In genomic region chr10:97331304-97331703, GRCh38 we compare ENCODE assay signal across 16 cellular contexts. TPM values are rescaled to one million over a fixed set of nuclear protein-coding genes. Genes with fewer than 3 reads are reported as not detected.
A peak's percentile ranks its signal among the peaks of the same experiment; 100 is the strongest.
DNase-seq lines count a peak whose midpoint lies in the region; ATAC-seq, FAIRE-seq and TF ChIP-seq lines count a peak whose summit lies in the region.
"Had no signal": no experiment of that assay in that cellular context is flagged by ENCODE, and none has a peak within 500 bp of the region (broad histone marks: within the 10 kb centered on the region; RNA-seq: fewer than 3 reads in every experiment).

No MANE protein-coding gene starts in this region.

- H3K27ac Mint-ChIP-seq in activated CD4-positive, alpha-beta T cell treated with anti-CD3 and anti-CD28 coated beads, Interleukin-2, amount 10 ng/mL, durations not matched to agents 24 days and 14 days: peak overlapping the region; percentile 64
- H3K27ac Mint-ChIP-seq in activated B cell treated with CpG ODN at 0.5 μM for 24 hours: peak overlapping the region; percentile 51
- peak overlapping the region; percentile 41 for H3K27ac Mint-ChIP-seq in stimulated activated effector memory CD8-positive, alpha-beta T cell treated with anti-CD3 and anti-CD28 coated beads, Interleukin-12 subunit alpha, Interleukin-12 subunit beta, amount 100 ng/mL, for 72 hours
- H3K27ac Mint-ChIP-seq: activated CD4-positive, alpha-beta memory T cell treated with anti-CD3 and anti-CD28 coated beads, Interleukin-2, amount 10 ng/mL, durations not matched to agents 7 days and 5 days had no signal

- peaks cover 28% of the 10 kb centered on the region for H3K36me3 Mint-ChIP-seq in activated CD4-positive, alpha-beta T cell treated with anti-CD3 and anti-CD28 coated beads, Interleukin-2, amount 10 ng/mL, durations not matched to agents 24 days and 14 days (ENCODE audit: low read depth)
- H3K36me3 Mint-ChIP-seq in activated B cell treated with CpG ODN at 0.5 μM for 24 hours (ENCODE audit: low read depth): peaks cover 30% of the 10 kb centered on the region
- peaks cover 32% of the 10 kb centered on the region for H3K36me3 Mint-ChIP-seq in stimulated activated effector memory CD8-positive, alpha-beta T cell treated with anti-CD3 and anti-CD28 coated beads, Interleukin-12 subunit alpha, Interleukin-12 subunit beta, amount 100 ng/mL, for 72 hours

- H3K4me2 ChIP-seq in HepG2 (ENCODE audit: low read depth, low read length): peak overlapping the region; percentile 81

- H3K4me3 ChIP-seq in HepG2 (replicated peaks in 1 of 3; ENCODE audit: insufficient read depth in 1 of 3, low read depth in 2 of 3, low read length in 3 of 3): peak overlapping the region; percentile 12 to 87 (median 65); a peak in 3 of 6 replicates

- no peak for FAIRE-seq in HepG2 (lab: Jason Lieb, UNC)
- FAIRE-seq: A204.1, G401.6 had no signal

- peak overlapping the region; percentile 36 for H3K4me3 Mint-ChIP-seq in activated CD4-positive, alpha-beta T cell treated with anti-CD3 and anti-CD28 coated beads, Interleukin-2, amount 10 ng/mL, durations not matched to agents 24 days and 14 days
- peak overlapping the region; percentile 47 for H3K4me3 Mint-ChIP-seq in activated B cell treated with CpG ODN at 0.5 μM for 24 hours
- H3K4me3 Mint-ChIP-seq in stimulated activated effector memory CD8-positive, alpha-beta T cell treated with anti-CD3 and anti-CD28 coated beads, Interleukin-12 subunit alpha, Interleukin-12 subunit beta, amount 100 ng/mL, for 72 hours: peak overlapping the region; percentile 91
- H3K4me3 Mint-ChIP-seq: activated CD4-positive, alpha-beta memory T cell treated with anti-CD3 and anti-CD28 coated beads, Interleukin-2, amount 10 ng/mL, durations not matched to agents 7 days and 5 days had no signal

- BruUV-seq in HepG2 (replicated peaks; lab: Mats Ljungman, UMichigan): no TSS peak

- DNase-seq in activated CD4-positive, alpha-beta T cell treated with anti-CD3 and anti-CD28 coated beads, Interleukin-2, amount 10 ng/mL, durations not matched to agents 24 days and 14 days: no peak
- DNase-seq in activated CD4-positive, alpha-beta T cell treated with anti-CD3 and anti-CD28 coated beads, Interleukin-2, amount 50 U/mL, for 48 hours: no peak
- no peak for DNase-seq in activated B cell treated with CpG ODN at 0.5 μM for 24 hours
- DNase-seq in HepG2 (ENCODE audit: low spot score): no peak
- DNase-seq in stimulated activated effector memory CD8-positive, alpha-beta T cell treated with anti-CD3 and anti-CD28 coated beads, Interleukin-12 subunit alpha, Interleukin-12 subunit beta, amount 100 ng/mL, for 72 hours (ENCODE audit: low spot score in 2 of 2): no peak
- no peak for DNase-seq in Ammon's horn (ENCODE audit: low spot score)
- DNase-seq in activated effector memory CD4-positive, alpha-beta T cell treated with Interleukin-2 at 50 U/mL for 16 hours: no peak
- DNase-seq: activated CD4-positive, alpha-beta memory T cell treated with anti-CD3 and anti-CD28 coated beads, Interleukin-2, amount 10 ng/mL, durations not matched to agents 7 days and 5 days; NCI-H2029; SHP77; stimulated activated CD4-positive, alpha-beta T cell treated with anti-CD3 and anti-CD28 coated beads, Interleukin-1b, Interleukin-23, amount 100 ng/mL, for 48 hours had no signal

- H3K27ac ChIP-seq in HepG2 (ENCODE audit: extremely low read length, insufficient read depth, low read length): no peak overlapping the region
- H3K27ac ChIP-seq: thoracic aorta had no signal

- in situ Hi-C loops in HepG2 (cut with HindIII; ENCODE audit: extremely low pct_ligation_motif_present, low pct_unique_long_range_greater_than_20kb): loop anchor here (5.0 kb wide), 1 partner anchor 39 kb away; the partner anchor contains the start of gene ARHGAP19

- H3K27me3 ChIP-seq in HepG2 (ENCODE audit: control insufficient read depth in 1 of 2, insufficient read depth in 2 of 2, low read length in 2 of 2): no peaks in the 10 kb centered on the region

- POLR2A ChIA-PET in activated B cell treated with CpG ODN at 0.5 μM for 24 hours (lab: Charles Lee): interaction anchor here (0.5 to 5.3 kb wide), 3 partner anchors 12 to 88 kb away, joined by 4 to 41 read pairs (median 6); partner anchors contain the start of gene FRAT1
- POLR2A ChIA-PET in HepG2 (lab: Yijun Ruan, JAX): interaction anchor here (1.0 to 7.4 kb wide), 3 partner anchors 9 to 40 kb away, joined by 3 to 98 read pairs (median 21); partner anchors contain the start of genes ARHGAP19 and FRAT1

- no peak for TF ChIP-seq POLR2A in HepG2 (IDR thresholded peaks at IDR 0.05; ENCODE audit: insufficient read depth in 1 of 2, low read depth in 2 of 2, low read length in 2 of 2)

- 61% methylated on average over 4 of the region's 5 CpGs for WGBS in HepG2 (ENCODE audit: low lambda C conversion rate)

- 0 out of 2 replicates have a peak overlapping the region, but pooled peaks have one; percentile 23 for H3K9ac ChIP-seq in HepG2 (ENCODE audit: insufficient read depth, low read depth, low read length)

- intact Hi-C loops in activated CD4-positive, alpha-beta T cell treated with anti-CD3 and anti-CD28 coated beads, Interleukin-2, amount 10 ng/mL, durations not matched to agents 24 days and 14 days (cut with micrococcal nuclease): no loop called here
- intact Hi-C loops in activated B cell treated with CpG ODN at 0.5 μM for 24 hours (cut with micrococcal nuclease) (loop anchor here (5.0 kb wide), 2 partner anchors 36 to 134 kb away; no protein-coding TSS in a partner anchor), HepG2 (cut with micrococcal nuclease; ENCODE audit: unreplicated experiment) (no loop called here)

- no peaks in the 10 kb centered on the region for H3K9me3 Mint-ChIP-seq in activated CD4-positive, alpha-beta T cell treated with anti-CD3 and anti-CD28 coated beads, Interleukin-2, amount 10 ng/mL, durations not matched to agents 24 days and 14 days
- no peaks in the 10 kb centered on the region for H3K9me3 Mint-ChIP-seq in activated B cell treated with CpG ODN at 0.5 μM for 24 hours
- no peaks in the 10 kb centered on the region for H3K9me3 Mint-ChIP-seq in stimulated activated effector memory CD8-positive, alpha-beta T cell treated with anti-CD3 and anti-CD28 coated beads, Interleukin-12 subunit alpha, Interleukin-12 subunit beta, amount 100 ng/mL, for 72 hours
- H3K9me3 Mint-ChIP-seq: activated CD4-positive, alpha-beta memory T cell treated with anti-CD3 and anti-CD28 coated beads, Interleukin-2, amount 10 ng/mL, durations not matched to agents 7 days and 5 days had no signal

- no peak overlapping the region for H2AFZ ChIP-seq in HepG2 (ENCODE audit: low read length)

- TF ChIP-seq RAD21 in HepG2 (CRISPR knock-in tag; IDR thresholded peaks at IDR 0.05): no peak

- no peak for ATAC-seq in activated B cell treated with CpG ODN at 0.5 μM for 24 hours (ENCODE audit: low read depth)
- no peak for ATAC-seq in HepG2
- ATAC-seq in stimulated activated effector memory CD8-positive, alpha-beta T cell treated with anti-CD3 and anti-CD28 coated beads, Interleukin-12 subunit alpha, Interleukin-12 subunit beta, amount 100 ng/mL, for 72 hours: no peak
- no peak for ATAC-seq in HG03135 (IDR thresholded peaks at IDR 0.05; ENCODE audit: unreplicated experiment)
- ATAC-seq: HCT116 had no signal

- no peaks in the 10 kb centered on the region for H3K36me3 ChIP-seq in HepG2 (replicated peaks in 1 of 2; ENCODE audit: control insufficient read depth in 1 of 2, insufficient read depth in 2 of 2, low read length in 2 of 2)
- H3K36me3 ChIP-seq: thoracic aorta had no signal

- H3K4me1 ChIP-seq in HepG2 (ENCODE audit: insufficient read depth, low read length): peaks cover 72% of the 10 kb centered on the region

- no peaks in the 10 kb centered on the region for H4K20me1 ChIP-seq in HepG2 (ENCODE audit: insufficient read depth, low read length)

- peaks cover 53% of the 10 kb centered on the region for H3K4me1 Mint-ChIP-seq in activated CD4-positive, alpha-beta T cell treated with anti-CD3 and anti-CD28 coated beads, Interleukin-2, amount 10 ng/mL, durations not matched to agents 24 days and 14 days
- H3K4me1 Mint-ChIP-seq in activated B cell treated with CpG ODN at 0.5 μM for 24 hours: peaks cover 40% of the 10 kb centered on the region
- H3K4me1 Mint-ChIP-seq in stimulated activated effector memory CD8-positive, alpha-beta T cell treated with anti-CD3 and anti-CD28 coated beads, Interleukin-12 subunit alpha, Interleukin-12 subunit beta, amount 100 ng/mL, for 72 hours: peaks cover 53% of the 10 kb centered on the region

- TF ChIP-seq CTCF in activated B cell treated with CpG ODN at 0.5 μM for 24 hours (IDR thresholded peaks at IDR 0.05) (no peak), HepG2 (CRISPR knock-in tag; IDR thresholded peaks at IDR 0.05) (no peak)

- CTCF ChIA-PET in activated B cell treated with CpG ODN at 0.5 μM for 24 hours (lab: Charles Lee) (interaction anchor here (1.2 kb wide), 1 partner anchor 53 kb away, joined by 3 read pairs; no protein-coding TSS in a partner anchor), HepG2 (lab: Yijun Ruan, JAX; ENCODE audit: low intra/inter-chr PET ratio, low total read pairs) (no interaction called here)

- peaks cover 5% of the 10 kb centered on the region for H3K27me3 Mint-ChIP-seq in activated CD4-positive, alpha-beta T cell treated with anti-CD3 and anti-CD28 coated beads, Interleukin-2, amount 10 ng/mL, durations not matched to agents 24 days and 14 days
- no peaks in the 10 kb centered on the region for H3K27me3 Mint-ChIP-seq in activated B cell treated with CpG ODN at 0.5 μM for 24 hours

- H3K9me3 ChIP-seq in HepG2 (ENCODE audit: low read length): no peaks in the 10 kb centered on the region
- H3K9me3 ChIP-seq: thoracic aorta had no signal

- no peak for TF ChIP-seq EP300 in HepG2 (IDR thresholded peaks at IDR 0.05; ENCODE audit: low read depth in 2 of 2, low read length in 2 of 2)
- TF ChIP-seq EP300 in HepG2 (CRISPR knock-in tag; IDR thresholded peaks at IDR 0.05; ENCODE audit: borderline replicate concordance): no peak

- H3K79me2 ChIP-seq in HepG2 (ENCODE audit: insufficient read depth, low read length): peaks cover 40% of the 10 kb centered on the region

RNA-seq across cellular contexts. Expression of gene FRAT2, which starts 3.2 kb away (rescaled TPM):
- total RNA-seq in activated CD4-positive, alpha-beta T cell treated with anti-CD3 and anti-CD28 coated beads, Interleukin-2, amount 10 ng/mL, durations not matched to agents 24 days and 14 days: 8.7 and 9.8 TPM in 2 replicates
- total RNA-seq in activated B cell treated with CpG ODN at 0.5 μM for 24 hours (9.7 and 10.9 TPM in 2 replicates), HepG2 (2016; rRNA removed; fragmentation: Illumina TruSeq; extraction: Trizol) (10.1 and 14.1 TPM in 2 replicates)
- 2.9 and 3.3 TPM in 2 replicates for total RNA-seq in HepG2 (2016; cell fraction: cytosol; rRNA removed; fragmentation: Illumina TruSeq; extraction: Trizol; ENCODE audit: low read depth)
- 9.8 and 14.0 TPM in 2 replicates for total RNA-seq in HepG2 (2016; cell fraction: insoluble cytoplasmic fraction; rRNA removed; fragmentation: Illumina TruSeq; extraction: Trizol)
- 10.0 and 10.9 TPM in 2 replicates for total RNA-seq in HepG2 (2016; cell fraction: membrane; rRNA removed; fragmentation: Illumina TruSeq; extraction: Trizol)
- 8.0 and 9.6 TPM in 2 replicates for total RNA-seq in HepG2 (2016; cell fraction: nucleus; rRNA removed; fragmentation: Illumina TruSeq; extraction: Trizol)
- 6.3 and 7.2 TPM in 2 replicates for polyA plus RNA-seq in HepG2 (2011; rRNA removed)
- polyA plus RNA-seq in HepG2 (2011; cell fraction: cytosol; rRNA removed): 6.8 and 7.1 TPM in 2 replicates
- 4.3 and 4.5 TPM in 2 replicates for polyA plus RNA-seq in HepG2 (2011; cell fraction: nucleus; rRNA removed)
- 7.3 TPM in 2 replicates for polyA plus RNA-seq in HepG2 (2012)
- 2.3 and 2.6 TPM in 2 replicates for polyA plus RNA-seq in HepG2 (2016; cell fraction: cytosol; fragmentation: Illumina TruSeq; extraction: Trizol; ENCODE audit: low read depth)
- polyA plus RNA-seq in HepG2 (2016; cell fraction: insoluble cytoplasmic fraction; fragmentation: Illumina TruSeq; extraction: Trizol; ENCODE audit: low read depth): 10.6 and 11.0 TPM in 2 replicates
- polyA plus RNA-seq in HepG2 (2016; cell fraction: membrane; fragmentation: Illumina TruSeq; extraction: Trizol; ENCODE audit: low read depth): 5.8 TPM in 2 replicates
- 6.0 and 9.1 TPM in 2 replicates for polyA plus RNA-seq in HepG2 (2016; cell fraction: nucleus; fragmentation: Illumina TruSeq; extraction: Trizol; ENCODE audit: insufficient read depth, low read depth)
- polyA minus RNA-seq in HepG2 (2011; rRNA and poly(A)+ RNA removed; ENCODE audit: low replicate concordance): 7.4 and 20.0 TPM in 2 replicates
- polyA minus RNA-seq in HepG2 (2011; cell fraction: cytosol; rRNA and poly(A)+ RNA removed): 5.0 and 6.0 TPM in 2 replicates
- polyA minus RNA-seq in HepG2 (2011; cell fraction: nucleus; rRNA and poly(A)+ RNA removed): 6.0 and 11.5 TPM in 2 replicates

RNA-seq across cellular contexts. Expression of gene FRAT1, which starts 12.2 kb away (rescaled TPM):
- total RNA-seq in activated CD4-positive, alpha-beta T cell treated with anti-CD3 and anti-CD28 coated beads, Interleukin-2, amount 10 ng/mL, durations not matched to agents 24 days and 14 days: 2.0 and 2.5 TPM in 2 replicates
- total RNA-seq in activated B cell treated with CpG ODN at 0.5 μM for 24 hours: 6.9 TPM in 2 replicates
- total RNA-seq in HepG2 (2016; rRNA removed; fragmentation: Illumina TruSeq; extraction: Trizol): 1.3 and 2.3 TPM in 2 replicates
- 0.53 and 0.71 TPM in 2 replicates for total RNA-seq in HepG2 (2016; cell fraction: cytosol; rRNA removed; fragmentation: Illumina TruSeq; extraction: Trizol; ENCODE audit: low read depth)
- total RNA-seq in HepG2 (2016; cell fraction: insoluble cytoplasmic fraction; rRNA removed; fragmentation: Illumina TruSeq; extraction: Trizol): 1.4 and 2.4 TPM in 2 replicates
- total RNA-seq in HepG2 (2016; cell fraction: membrane; rRNA removed; fragmentation: Illumina TruSeq; extraction: Trizol): 1.2 and 1.3 TPM in 2 replicates
- total RNA-seq in HepG2 (2016; cell fraction: nucleus; rRNA removed; fragmentation: Illumina TruSeq; extraction: Trizol): 2.1 and 2.5 TPM in 2 replicates
- 1.7 TPM in 2 replicates for polyA plus RNA-seq in HepG2 (2011; rRNA removed)
- polyA plus RNA-seq in HepG2 (2011; cell fraction: cytosol; rRNA removed): 1.2 and 1.6 TPM in 2 replicates
- 1.4 and 1.8 TPM in 2 replicates for polyA plus RNA-seq in HepG2 (2011; cell fraction: nucleus; rRNA removed)
- 1.6 TPM in 2 replicates for polyA plus RNA-seq in HepG2 (2012)
- 0.20 and 0.28 TPM in 2 replicates for polyA plus RNA-seq in HepG2 (2016; cell fraction: cytosol; fragmentation: Illumina TruSeq; extraction: Trizol; ENCODE audit: low read depth)
- polyA plus RNA-seq in HepG2 (2016; cell fraction: insoluble cytoplasmic fraction; fragmentation: Illumina TruSeq; extraction: Trizol; ENCODE audit: low read depth): 1.5 and 2.1 TPM in 2 replicates
- polyA plus RNA-seq in HepG2 (2016; cell fraction: membrane; fragmentation: Illumina TruSeq; extraction: Trizol; ENCODE audit: low read depth): 0.54 and 0.77 TPM in 2 replicates
- polyA plus RNA-seq in HepG2 (2016; cell fraction: nucleus; fragmentation: Illumina TruSeq; extraction: Trizol; ENCODE audit: insufficient read depth, low read depth): 0.97 and 2.2 TPM in 2 replicates
- polyA minus RNA-seq in HepG2 (2011; rRNA and poly(A)+ RNA removed; ENCODE audit: low replicate concordance): 1.8 and 4.0 TPM in 2 replicates
- 2.5 and 2.7 TPM in 2 replicates for polyA minus RNA-seq in HepG2 (2011; cell fraction: cytosol; rRNA and poly(A)+ RNA removed)
- 4.5 and 7.1 TPM in 2 replicates for polyA minus RNA-seq in HepG2 (2011; cell fraction: nucleus; rRNA and poly(A)+ RNA removed)

RNA-seq across cellular contexts. Expression of gene ARHGAP19, which starts 38.9 kb away (rescaled TPM):
- total RNA-seq in activated CD4-positive, alpha-beta T cell treated with anti-CD3 and anti-CD28 coated beads, Interleukin-2, amount 10 ng/mL, durations not matched to agents 24 days and 14 days: 26.4 and 30.7 TPM in 2 replicates
- total RNA-seq in activated B cell treated with CpG ODN at 0.5 μM for 24 hours (14.7 and 17.8 TPM in 2 replicates), HepG2 (2016; rRNA removed; fragmentation: Illumina TruSeq; extraction: Trizol) (10.0 and 15.6 TPM in 2 replicates)
- total RNA-seq in HepG2 (2016; cell fraction: cytosol; rRNA removed; fragmentation: Illumina TruSeq; extraction: Trizol; ENCODE audit: low read depth): 2.8 and 5.8 TPM in 2 replicates
- total RNA-seq in HepG2 (2016; cell fraction: insoluble cytoplasmic fraction; rRNA removed; fragmentation: Illumina TruSeq; extraction: Trizol): 9.8 and 13.9 TPM in 2 replicates
- total RNA-seq in HepG2 (2016; cell fraction: membrane; rRNA removed; fragmentation: Illumina TruSeq; extraction: Trizol): 3.2 and 4.3 TPM in 2 replicates
- total RNA-seq in HepG2 (2016; cell fraction: nucleus; rRNA removed; fragmentation: Illumina TruSeq; extraction: Trizol): 7.9 and 8.8 TPM in 2 replicates
- 4.3 and 7.6 TPM in 2 replicates for polyA plus RNA-seq in HepG2 (2011; rRNA removed)
- 4.0 and 4.3 TPM in 2 replicates for polyA plus RNA-seq in HepG2 (2011; cell fraction: cytosol; rRNA removed)
- 5.0 and 5.6 TPM in 2 replicates for polyA plus RNA-seq in HepG2 (2011; cell fraction: nucleus; rRNA removed)
- polyA plus RNA-seq in HepG2 (2012): 3.6 and 5.3 TPM in 2 replicates
- 0.28 and 0.32 TPM in 2 replicates for polyA plus RNA-seq in HepG2 (2016; cell fraction: cytosol; fragmentation: Illumina TruSeq; extraction: Trizol; ENCODE audit: low read depth)
- 9.9 and 10.1 TPM in 2 replicates for polyA plus RNA-seq in HepG2 (2016; cell fraction: insoluble cytoplasmic fraction; fragmentation: Illumina TruSeq; extraction: Trizol; ENCODE audit: low read depth)
- polyA plus RNA-seq in HepG2 (2016; cell fraction: membrane; fragmentation: Illumina TruSeq; extraction: Trizol; ENCODE audit: low read depth): 0.65 and 0.99 TPM in 2 replicates
- 9.3 and 11.2 TPM in 2 replicates for polyA plus RNA-seq in HepG2 (2016; cell fraction: nucleus; fragmentation: Illumina TruSeq; extraction: Trizol; ENCODE audit: insufficient read depth, low read depth)
- 4.6 and 10.2 TPM in 2 replicates for polyA minus RNA-seq in HepG2 (2011; rRNA and poly(A)+ RNA removed; ENCODE audit: low replicate concordance)
- polyA minus RNA-seq in HepG2 (2011; cell fraction: cytosol; rRNA and poly(A)+ RNA removed): 4.4 and 6.0 TPM in 2 replicates
- polyA minus RNA-seq in HepG2 (2011; cell fraction: nucleus; rRNA and poly(A)+ RNA removed): 6.2 and 6.3 TPM in 2 replicates

Comparison
In these comparisons a context has a peak if more than half of its experiments do, and no peak if none do; other contexts are left out.
1. H3K4me3 Mint-ChIP-seq: peak in every context shown above with its lines; median percentile 91 in stimulated activated effector memory CD8-positive, alpha-beta T cell treated with anti-CD3 and anti-CD28 coated beads, Interleukin-12 subunit alpha, Interleukin-12 subunit beta, amount 100 ng/mL, for 72 hours; 47 in activated B cell treated with CpG ODN at 0.5 μM for 24 hours; 36 in activated CD4-positive, alpha-beta T cell treated with anti-CD3 and anti-CD28 coated beads, Interleukin-2, amount 10 ng/mL, durations not matched to agents 24 days and 14 days.